In the genomic region with DNA sequence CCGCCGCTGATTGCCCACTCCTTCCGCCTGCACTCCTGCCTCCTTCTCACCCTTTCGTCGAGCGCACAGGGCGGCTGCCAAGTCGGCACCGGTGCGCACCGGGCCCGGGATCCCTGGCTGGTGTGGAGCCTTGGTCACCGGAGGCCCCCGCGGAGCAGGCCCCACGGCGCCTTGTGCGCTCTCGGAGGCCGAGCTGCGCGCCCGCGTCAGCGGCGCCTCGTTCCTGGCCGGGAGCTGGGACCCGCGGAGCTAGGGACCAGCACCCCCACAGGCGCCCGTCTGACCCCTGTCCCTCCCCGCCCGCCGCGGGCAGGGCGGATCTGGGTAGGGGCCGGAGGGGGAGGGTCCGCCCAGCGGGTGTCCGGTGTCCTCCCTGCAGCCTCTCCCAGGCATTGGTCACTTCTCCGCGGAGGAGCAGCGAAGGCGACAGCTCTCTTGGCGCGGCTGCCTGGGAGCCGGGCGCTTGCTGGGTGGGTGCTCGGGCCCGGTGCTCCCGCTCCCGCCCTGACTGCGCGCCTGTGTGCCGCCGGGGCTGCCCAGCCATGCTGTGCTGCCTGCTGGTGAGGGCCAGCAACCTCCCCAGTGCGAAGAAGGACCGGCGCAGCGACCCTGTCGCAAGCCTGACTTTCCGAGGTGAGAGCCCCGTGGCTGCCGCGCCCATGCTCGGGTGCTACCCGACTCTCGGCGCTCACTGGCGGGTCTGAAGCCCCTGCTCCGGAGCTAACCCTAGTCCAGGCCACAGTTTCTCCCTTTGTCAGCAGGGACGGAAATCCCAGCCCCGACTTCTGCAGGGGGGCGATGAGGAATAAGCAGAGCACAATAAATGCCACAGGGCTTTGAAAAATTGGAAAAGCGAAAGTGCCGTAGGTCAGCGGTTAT, we compare ENCODE assay signal across 8 cellular contexts. TPM values are rescaled to one million over a fixed set of nuclear protein-coding genes. Genes with fewer than 3 reads are reported as not detected.
DNase-seq lines count a peak whose midpoint lies in the region; ATAC-seq, FAIRE-seq and TF ChIP-seq lines count a peak whose summit lies in the region.

No MANE protein-coding gene starts in this region.

- H4K20me1 ChIP-seq in keratinocyte (ENCODE audit: control insufficient read depth, extremely low read depth, insufficient read depth, low read length) = no peaks in the 10 kb centered on the region

- no peaks in the 10 kb centered on the region for H3K79me2 ChIP-seq in keratinocyte (ENCODE audit: control insufficient read depth, insufficient read depth, low read length)

- H3K27ac Mint-ChIP-seq in stimulated activated memory B cell treated with anti-CD40 and anti-IgM and Interleukin-4, amounts not matched to agents 10 μg/mL and 1 μg/mL and 100 μg/mL, for 72 hours = no peak overlapping the region

- ATAC-seq in stimulated activated memory B cell treated with anti-CD40 and anti-IgM and Interleukin-4, amounts not matched to agents 10 μg/mL and 1 μg/mL and 100 μg/mL, for 72 hours = peak; percentile 32
- no peak for ATAC-seq in GM21717 (IDR thresholded peaks at IDR 0.05; ENCODE audit: unreplicated experiment)
- no peak for ATAC-seq in GM18861 (IDR thresholded peaks at IDR 0.05; ENCODE audit: unreplicated experiment)
- ATAC-seq in GM18868 (IDR thresholded peaks at IDR 0.05; ENCODE audit: unreplicated experiment) = no peak

- peaks cover 45% of the 10 kb centered on the region for H3K27me3 Mint-ChIP-seq in stimulated activated memory B cell treated with anti-CD40 and anti-IgM and Interleukin-4, amounts not matched to agents 10 μg/mL and 1 μg/mL and 100 μg/mL, for 72 hours

- H3K4me3 Mint-ChIP-seq in stimulated activated memory B cell treated with anti-CD40 and anti-IgM and Interleukin-4, amounts not matched to agents 10 μg/mL and 1 μg/mL and 100 μg/mL, for 72 hours = peak overlapping the region; percentile 72

- peak overlapping the region; percentile 40 for H3K4me3 ChIP-seq in NB4 (ENCODE audit: low read depth, low read length)
- H3K4me3 ChIP-seq in brain microvascular endothelial cell (ENCODE audit: low read depth, low read length) = peak overlapping the region; percentile 69
- peak overlapping the region; percentile 44 to 87 (median 76) for H3K4me3 ChIP-seq in keratinocyte (ENCODE audit: control insufficient read depth in 2 of 3, extremely low read depth in 1 of 3, insufficient read depth in 2 of 3, low read depth in 1 of 3, low read length in 3 of 3)

- no peaks in the 10 kb centered on the region for H3K36me3 Mint-ChIP-seq in stimulated activated memory B cell treated with anti-CD40 and anti-IgM and Interleukin-4, amounts not matched to agents 10 μg/mL and 1 μg/mL and 100 μg/mL, for 72 hours

- TF ChIP-seq CTCF in NB4 (IDR thresholded peaks at IDR 0.05; ENCODE audit: low read depth, low read length) (no peak), brain microvascular endothelial cell (IDR thresholded peaks at IDR 0.05; ENCODE audit: low read depth, low read length, missing control alignments) (no peak), keratinocyte (optimal IDR thresholded peaks at IDR 0.05 in 1 of 3, IDR thresholded peaks at IDR 0.05 in 1 of 3, conservative IDR thresholded peaks at IDR 0.05 in 1 of 3; ENCODE audit: extremely low read depth in 1 of 3, insufficient read depth in 2 of 3, low read length in 3 of 3) (no peak)

- H3K4me1 ChIP-seq in keratinocyte (ENCODE audit: control insufficient read depth, extremely low read depth, insufficient read depth, low read length) = peaks cover 19% of the 10 kb centered on the region

- dilution Hi-C loops in keratinocyte (cut with MboI; ENCODE audit: extremely low pct_ligation_motif_present, low sequenced_read_pairs) = no loop called here

- no peaks in the 10 kb centered on the region for H3K9me1 ChIP-seq in keratinocyte (ENCODE audit: control insufficient read depth, extremely low read depth, insufficient read depth, low read length)

- peak overlapping the region; percentile 94 for H3K4me2 ChIP-seq in keratinocyte (ENCODE audit: control insufficient read depth, extremely low read depth, insufficient read depth, low read depth, low read length)

- peak overlapping the region; percentile 77 for H2AFZ ChIP-seq in keratinocyte (ENCODE audit: control insufficient read depth, low read length)

- DNase-seq in ELF-1 (ENCODE audit: low read depth, low spot score) (peak; percentile 74), NB4 (ENCODE audit: low read depth) (peak; percentile 47), brain microvascular endothelial cell (no peak), keratinocyte (ENCODE audit: low read depth, low spot score) (no peak)

- no peaks in the 10 kb centered on the region for H3K36me3 ChIP-seq in brain microvascular endothelial cell (replicated peaks)
- H3K36me3 ChIP-seq in keratinocyte (ENCODE audit: control insufficient read depth in 2 of 2, extremely low read depth in 1 of 2, insufficient read depth in 2 of 2, low read length in 2 of 2) = peaks cover 0 to 1% of the 10 kb centered on the region in 2 experiments

- H3K27ac ChIP-seq in brain microvascular endothelial cell = no peak overlapping the region
- H3K27ac ChIP-seq in keratinocyte (ENCODE audit: control insufficient read depth, insufficient read depth, low read length) = no peak overlapping the region

- TF ChIP-seq POLR2A in NB4 (IDR thresholded peaks at IDR 0.05; ENCODE audit: extremely low read depth, insufficient read length) = no peak

- peaks cover 2% of the 10 kb centered on the region for H3K9me3 ChIP-seq in keratinocyte (ENCODE audit: control insufficient read depth, low read depth, low read length)

- in situ Hi-C loops in brain microvascular endothelial cell (cut with HindIII; ENCODE audit: low pct_ligation_motif_present, low sequenced_read_pairs) = no loop called here

- peaks cover under 1% of the 10 kb centered on the region for H3K9me3 Mint-ChIP-seq in stimulated activated memory B cell treated with anti-CD40 and anti-IgM and Interleukin-4, amounts not matched to agents 10 μg/mL and 1 μg/mL and 100 μg/mL, for 72 hours

- peak overlapping the region; percentile 68 for H3K9ac ChIP-seq in keratinocyte (ENCODE audit: control insufficient read depth, extremely low read depth, insufficient read depth, low read length)

- H3K27me3 ChIP-seq in brain microvascular endothelial cell (replicated peaks) = no peaks in the 10 kb centered on the region
- H3K27me3 ChIP-seq in keratinocyte (ENCODE audit: control insufficient read depth, extremely low read depth, insufficient read depth, low read length) = peaks cover 32% of the 10 kb centered on the region

- no peak for FAIRE-seq in keratinocyte (lab: Jason Lieb, UNC)

- H3K4me1 Mint-ChIP-seq in stimulated activated memory B cell treated with anti-CD40 and anti-IgM and Interleukin-4, amounts not matched to agents 10 μg/mL and 1 μg/mL and 100 μg/mL, for 72 hours = peaks cover 10% of the 10 kb centered on the region

RNA-seq across cellular contexts. Expression of a gene that starts 13.2 kb away (rescaled TPM):
- 8.2 to 20.6 TPM (median 12.9 TPM) in 3 replicates for polyA plus RNA-seq in keratinocyte
- 7.0 TPM for polyA plus RNA-seq in keratinocyte (2011; ENCODE audit: low read depth)
- polyA plus RNA-seq in keratinocyte (2011; cell fraction: cytosol; rRNA removed) = 14.7 and 24.2 TPM in 2 replicates
- 48.2 and 63.8 TPM in 2 replicates for polyA plus RNA-seq in keratinocyte (2011; cell fraction: nucleus; rRNA removed)
- polyA plus RNA-seq in keratinocyte (2012; ENCODE audit: low replicate concordance) = 6.8 and 29.5 TPM in 2 replicates
- 34.1 to 103 TPM (median 39.7 TPM) in 3 replicates for polyA minus RNA-seq in keratinocyte
- polyA minus RNA-seq in keratinocyte (2011; cell fraction: cytosol; rRNA and poly(A)+ RNA removed) = 49.5 TPM
- 46.2 and 71.6 TPM in 2 replicates for polyA minus RNA-seq in keratinocyte (2011; cell fraction: nucleus; rRNA and poly(A)+ RNA removed)

Comparison
In these comparisons a context has a peak if more than half of its experiments do, and no peak if none do; other contexts are left out.
1. DNase-seq: peak in ELF-1 (single experiment) and NB4 (single experiment); none in brain microvascular endothelial cell (single experiment) and keratinocyte (single experiment).
2. Peak in every context shown above with its lines, with median percentiles within 50 percentile points of each other: H3K4me3 ChIP-seq.